8 cellular contexts compared by ENCODE assay signal in genomic region chr9:95463145-95464060, GRCh38. TPM values are rescaled to one million over a fixed set of nuclear protein-coding genes. Genes with fewer than 3 reads are reported as not detected.
DNase-seq lines count a peak whose midpoint lies in the region; ATAC-seq, FAIRE-seq and TF ChIP-seq lines count a peak whose summit lies in the region.

No MANE protein-coding gene starts in this region.

- FAIRE-seq in GM12892 (lab: Jason Lieb, UNC), result no peak

- DNase-seq in stimulated activated CD4-positive, alpha-beta T cell treated with anti-CD3 and anti-CD28 coated beads, Interleukin-15, amount 100 ng/mL, for 24 hours, result peak; percentile 6
- DNase-seq in stimulated activated CD4-positive, alpha-beta T cell treated with anti-CD3 and anti-CD28 coated beads, Interleukin-4, amount 100 ng/mL, for 24 hours, result no peak
- DNase-seq in epithelial cell of esophagus (ENCODE audit: low read depth), result no peak
- peak in 1 of 2 donors; percentile 4 for DNase-seq in stimulated activated naive CD8-positive, alpha-beta T cell treated with anti-CD3 and anti-CD28 coated beads, Interleukin-15, amount 100 ng/mL, for 72 hours
- no peak for DNase-seq in ascending aorta (ENCODE audit: low spot score in 2 of 2)
- DNase-seq in GM12892 (ENCODE audit: insufficient read length), result no peak
- no peak for DNase-seq in NCI-H510A (lab: John Stamatoyannopoulos, UW)

- H3K27ac Mint-ChIP-seq in IgD-negative memory B cell, result peak overlapping the region in 2 of 3 donors; percentile 7 to 35
- H3K27ac Mint-ChIP-seq in stimulated activated naive CD8-positive, alpha-beta T cell treated with anti-CD3 and anti-CD28 coated beads, Interleukin-15, amount 100 ng/mL, for 72 hours, result peak overlapping the region in 1 of 2 donors; percentile 46

- H3K4me3 Mint-ChIP-seq in IgD-negative memory B cell, result peak overlapping the region in 3 of 4 donors; percentile 34 to 88 (median 86)
- peak overlapping the region; percentile 79 to 86 for H3K4me3 Mint-ChIP-seq in stimulated activated naive CD8-positive, alpha-beta T cell treated with anti-CD3 and anti-CD28 coated beads, Interleukin-15, amount 100 ng/mL, for 72 hours

- TF ChIP-seq CTCF in epithelial cell of esophagus (IDR thresholded peaks at IDR 0.05; ENCODE audit: insufficient read depth, low read depth, low read length, missing control alignments), result no peak
- no peak for TF ChIP-seq CTCF in ascending aorta (IDR thresholded peaks at IDR 0.05)

- H3K27me3 ChIP-seq in ascending aorta, result no peaks in the 10 kb centered on the region

- H3K36me3 Mint-ChIP-seq in IgD-negative memory B cell, result peaks cover 10% of the 10 kb centered on the region

- H3K9me3 Mint-ChIP-seq in IgD-negative memory B cell, result no peaks in the 10 kb centered on the region
- H3K9me3 Mint-ChIP-seq in stimulated activated naive CD8-positive, alpha-beta T cell treated with anti-CD3 and anti-CD28 coated beads, Interleukin-15, amount 100 ng/mL, for 72 hours, result no peaks in the 10 kb centered on the region

- H3K27me3 Mint-ChIP-seq in IgD-negative memory B cell, result no peaks in the 10 kb centered on the region
- H3K27me3 Mint-ChIP-seq in stimulated activated naive CD8-positive, alpha-beta T cell treated with anti-CD3 and anti-CD28 coated beads, Interleukin-15, amount 100 ng/mL, for 72 hours, result no peaks in the 10 kb centered on the region

- no peaks in the 10 kb centered on the region for H3K9me3 ChIP-seq in ascending aorta

- no peaks in the 10 kb centered on the region for H3K4me1 ChIP-seq in ascending aorta

- TF ChIP-seq POLR2A in GM12892 (IDR thresholded peaks at IDR 0.05; ENCODE audit: low read depth, low read length), result no peak

- H3K27ac ChIP-seq in ascending aorta, result no peak overlapping the region

- peak; percentile 4 for ATAC-seq in stimulated activated naive CD8-positive, alpha-beta T cell treated with anti-CD3 and anti-CD28 coated beads, Interleukin-15, amount 100 ng/mL, for 72 hours

- peaks cover 13 to 20% (median 16%) of the 10 kb centered on the region in 3 donors for H3K4me1 Mint-ChIP-seq in IgD-negative memory B cell
- H3K4me1 Mint-ChIP-seq in stimulated activated naive CD8-positive, alpha-beta T cell treated with anti-CD3 and anti-CD28 coated beads, Interleukin-15, amount 100 ng/mL, for 72 hours, result peaks cover 48% of the 10 kb centered on the region

- intact Hi-C loops in ascending aorta (cut with DNase I), result no loop called here

- H3K36me3 ChIP-seq in ascending aorta, result peaks cover 34 to 71% of the 10 kb centered on the region in 2 donors

- H3K4me3 ChIP-seq in epithelial cell of esophagus (ENCODE audit: low read length), result peak overlapping the region; percentile 16
- H3K4me3 ChIP-seq in ascending aorta, result peak overlapping the region in 1 of 2 donors; percentile 32

RNA-seq across cellular contexts. Expression of gene PTCH1, which starts 53.4 kb away (rescaled TPM):
- polyA plus RNA-seq in IgD-negative memory B cell, result 19.3 TPM
- 25.2 TPM for total RNA-seq in ascending aorta
- polyA plus RNA-seq in GM12892 (2012; ENCODE audit: missing spikeins), result 4.6 TPM
